23 cellular contexts compared by ENCODE assay signal in the genomic region with DNA sequence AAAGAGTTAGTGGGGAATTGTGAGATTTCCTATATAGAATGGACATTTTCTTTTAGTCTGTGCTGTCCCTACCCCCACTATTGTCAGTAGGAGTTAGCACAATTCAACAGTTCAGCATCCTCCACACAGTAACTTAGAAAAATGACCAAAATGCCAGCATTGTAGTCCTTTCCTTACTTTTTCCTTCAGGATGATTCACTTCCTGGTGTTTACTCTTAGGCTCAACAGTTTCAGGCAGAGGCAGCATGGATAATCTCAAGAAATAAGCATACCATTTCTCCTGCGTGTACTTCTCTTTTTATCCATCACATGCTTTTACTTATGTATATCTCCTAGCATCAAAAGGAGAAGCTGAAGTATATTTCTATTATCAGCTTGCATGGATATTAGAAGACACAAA.
DNase-seq lines count a peak whose midpoint lies in the region; ATAC-seq and TF ChIP-seq lines count a peak whose summit lies in the region.
"Had no signal": no experiment of that assay in that cellular context is flagged by ENCODE, and none has a peak within 500 bp of the region (broad histone marks: within the 10 kb centered on the region; RNA-seq: fewer than 3 reads in every experiment).

No MANE protein-coding gene starts in this region.

- no peak for TF ChIP-seq CTCF in PC-3 (conservative IDR thresholded peaks at IDR 0.05; ENCODE audit: low read depth, low read length)
- no peak for TF ChIP-seq CTCF in epithelial cell of esophagus (IDR thresholded peaks at IDR 0.05; ENCODE audit: insufficient read depth, low read depth, low read length, missing control alignments)

- no peaks in the 10 kb centered on the region for H4K20me1 ChIP-seq in PC-3 (ENCODE audit: low read length)
- H4K20me1 ChIP-seq: BLaER1 treated with 17β-estradiol and CSF1 and Interleukin-3, amounts not matched to agents 10 nM and 100 nM had no signal

- peak; percentile 93 for ATAC-seq in PC-3
- ATAC-seq in HG02623 (IDR thresholded peaks at IDR 0.05; ENCODE audit: unreplicated experiment): no peak
- ATAC-seq: K562, right cardiac atrium, T-helper 17 cell had no signal

- no peaks in the 10 kb centered on the region for H3K9me3 ChIP-seq in PC-3 (ENCODE audit: low read length)

- H3F3A ChIP-seq in PC-3 (ENCODE audit: low read length, unreplicated experiment): no peaks in the 10 kb centered on the region

- intact Hi-C loops in PC-3 (cut with micrococcal nuclease): no loop called here

- H2AFZ ChIP-seq in PC-3 (ENCODE audit: low read length): no peak overlapping the region

- no peak overlapping the region for H3K27ac ChIP-seq in PC-3 (ENCODE audit: low read length)
- H3K27ac ChIP-seq: BLaER1 treated with 17β-estradiol and CSF1 and Interleukin-3, amounts not matched to agents 10 nM and 100 nM had no signal

- CTCF ChIA-PET in PC-3 (lab: Charles Lee): no interaction called here

- no peak overlapping the region for H3K4me2 ChIP-seq in PC-3 (ENCODE audit: low read length)
- H3K4me2 ChIP-seq: BLaER1 treated with 17β-estradiol and CSF1 and Interleukin-3, amounts not matched to agents 10 nM and 100 nM had no signal

- no TSS peak for BruUV-seq in PC-3 (replicated peaks; lab: Mats Ljungman, UMichigan)

- H3K4me1 ChIP-seq in PC-3 (ENCODE audit: insufficient read depth, low read length): peaks cover 12% of the 10 kb centered on the region
- H3K4me1 ChIP-seq: BLaER1 treated with 17β-estradiol and CSF1 and Interleukin-3, amounts not matched to agents 10 nM and 100 nM had no signal

- H3K9ac ChIP-seq in PC-3 (ENCODE audit: low read length): no peak overlapping the region
- H3K9ac ChIP-seq: BLaER1 treated with 17β-estradiol and CSF1 and Interleukin-3, amounts not matched to agents 10 nM and 100 nM had no signal

- no peak overlapping the region for H3K4me3 ChIP-seq in PC-3 (ENCODE audit: low read length)
- no peak overlapping the region for H3K4me3 ChIP-seq in epithelial cell of esophagus (ENCODE audit: low read length)
- H3K4me3 ChIP-seq: BLaER1 treated with 17β-estradiol and CSF1 and Interleukin-3, amounts not matched to agents 10 nM and 100 nM; K562 had no signal

- DNase-seq in ELR (ENCODE audit: low read depth) (peak; percentile 66), PC-3 (peak; percentile 51), epithelial cell of esophagus (ENCODE audit: low read depth) (peak; percentile 28), non-pigmented ciliary epithelial cell (ENCODE audit: low read depth) (peak; percentile 49), superior temporal gyrus (ENCODE audit: extremely low spot score) (no peak), OCI-M2 (lab: John Stamatoyannopoulos, UW; ENCODE audit: unreplicated experiment) (no peak)
- DNase-seq in activated CD4-positive, alpha-beta T cell treated with anti-CD3 and anti-CD28 coated beads, Interleukin-2, amount 50 U/mL, for 48 hours: no peak
- DNase-seq: activated CD8-positive, alpha-beta memory T cell treated with anti-CD3 and anti-CD28 coated beads, Interleukin-2, amount 50 U/mL, for 48 hours; activated gamma-delta T cell treated with Interleukin-2 at 50 U/mL for 16 hours; amygdala; central memory CD4-positive, alpha-beta T cell; hippocampal formation; kidney; MV-4-11; NCI-H187; NCI-H2227 treated with DMSO at 0.1 percent for 48 hours; NCI-H774; right cardiac atrium; SIG-M5; T-helper 17 cell had no signal

- H3K79me2 ChIP-seq in PC-3 (ENCODE audit: low read length): no peaks in the 10 kb centered on the region

- no peaks in the 10 kb centered on the region for H3K9me2 ChIP-seq in PC-3 (replicated peaks; ENCODE audit: low read length)

- H3K36me3 ChIP-seq in PC-3 (ENCODE audit: low read depth, low read length): no peaks in the 10 kb centered on the region
- H3K36me3 ChIP-seq: BLaER1 treated with 17β-estradiol and CSF1 and Interleukin-3, amounts not matched to agents 10 nM and 100 nM had no signal

- H3K27me3 ChIP-seq in PC-3 (ENCODE audit: low read length): no peaks in the 10 kb centered on the region
- H3K27me3 ChIP-seq: BLaER1 treated with 17β-estradiol and CSF1 and Interleukin-3, amounts not matched to agents 10 nM and 100 nM had no signal

- POLR2A ChIA-PET in PC-3 (lab: Charles Lee; ENCODE audit: unreplicated experiment): no interaction called here

Comparison
In these comparisons a context has a peak if more than half of its experiments do, and no peak if none do; other contexts are left out.
1. DNase-seq: peak in ELR (single experiment), PC-3 (single experiment), epithelial cell of esophagus (single experiment) and non-pigmented ciliary epithelial cell (single experiment); none in superior temporal gyrus (single experiment), activated CD4-positive, alpha-beta T cell treated with anti-CD3 and anti-CD28 coated beads, Interleukin-2, amount 50 U/mL, for 48 hours (0 of 2) and OCI-M2 (single experiment).